ENCODE assay signal across 9 cellular contexts in the genomic region with DNA sequence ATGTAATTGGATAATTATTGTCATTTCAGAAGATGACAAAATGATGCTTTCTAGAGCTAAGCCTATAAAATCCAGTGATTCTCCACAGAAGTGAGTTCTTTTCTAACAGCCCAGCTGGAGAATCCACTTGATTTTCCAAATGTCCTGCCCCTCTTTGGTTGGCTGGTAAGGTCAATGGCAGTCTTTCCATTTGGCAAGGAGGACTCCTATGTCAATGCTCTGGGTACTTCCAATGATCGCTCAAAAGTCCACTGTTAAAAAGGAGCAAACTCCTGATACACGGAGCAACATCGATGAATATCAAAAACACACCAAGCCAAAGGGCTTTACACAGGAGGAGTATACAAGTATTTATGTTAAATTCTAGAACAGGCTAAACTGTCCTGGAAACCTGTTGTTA. TPM values are rescaled to one million over a fixed set of nuclear protein-coding genes. Genes with fewer than 3 reads are reported as not detected.
DNase-seq lines count a peak whose midpoint lies in the region; ATAC-seq and TF ChIP-seq lines count a peak whose summit lies in the region.
"Had no signal": no experiment of that assay in that cellular context is flagged by ENCODE, and none has a peak within 500 bp of the region (broad histone marks: within the 10 kb centered on the region; RNA-seq: fewer than 3 reads in every experiment).

No MANE protein-coding gene starts in this region.

- CTCF ChIA-PET in WTC11 (lab: Charles Lee): interaction anchor here (1.4 kb wide), 1 partner anchor 58 kb away, joined by 9 read pairs; a partner anchor contains a TSS

- peaks cover 21% of the 10 kb centered on the region for H3K27me3 Mint-ChIP-seq in HFFc6 (ENCODE audit: insufficient read depth)
- H3K27me3 Mint-ChIP-seq in WTC11 (ENCODE audit: low read depth): no peaks in the 10 kb centered on the region
- H3K27me3 Mint-ChIP-seq in glutamatergic neuron (ENCODE audit: unreplicated experiment): peaks cover 2% of the 10 kb centered on the region
- no peaks in the 10 kb centered on the region for H3K27me3 Mint-ChIP-seq in progenitor cell of endocrine pancreas

- TF ChIP-seq POLR2A in gastrocnemius medialis (IDR thresholded peaks at IDR 0.05): no peak

- no peak for ATAC-seq in WTC11
- no peak for ATAC-seq in gastrocnemius medialis
- no peak for ATAC-seq in HG03135 (IDR thresholded peaks at IDR 0.05; ENCODE audit: unreplicated experiment)

- peaks cover 0 to 45% of the 10 kb centered on the region in 2 donors for H3K36me3 ChIP-seq in gastrocnemius medialis

- peaks cover 8 to 10% of the 10 kb centered on the region in 2 donors for H3K4me1 ChIP-seq in gastrocnemius medialis

- H3K27ac ChIP-seq in gastrocnemius medialis: peak overlapping the region in 3 of 4 donors; percentile 5 to 31 (median 27)

- intact Hi-C loops in gastrocnemius medialis (cut with DNase I; ENCODE audit: low total_unique reads): no loop called here

- in situ Hi-C loops in gastrocnemius medialis (cut with MboI; ENCODE audit: low sequenced_read_pairs in 4 of 4): no loop called here
- in situ Hi-C loops in GM13977 (cut with MboI; ENCODE audit: low pct_unique_long_range_greater_than_20kb, low sequenced_read_pairs, unreplicated experiment): no loop called here

- H3K4me1 Mint-ChIP-seq in HFFc6 (ENCODE audit: low read depth) (peaks cover 86% of the 10 kb centered on the region), WTC11 (peaks cover 5% of the 10 kb centered on the region), glutamatergic neuron (ENCODE audit: low read depth, unreplicated experiment) (peaks cover 33% of the 10 kb centered on the region), progenitor cell of endocrine pancreas (ENCODE audit: low read depth) (peaks cover 7% of the 10 kb centered on the region)

- H3K9me3 ChIP-seq in gastrocnemius medialis: no peaks in the 10 kb centered on the region

- H3K9me3 Mint-ChIP-seq in HFFc6 (no peaks in the 10 kb centered on the region; the same call in 1 of the 2 replicates), WTC11 (no peaks in the 10 kb centered on the region), glutamatergic neuron (ENCODE audit: unreplicated experiment) (peaks cover 9% of the 10 kb centered on the region), progenitor cell of endocrine pancreas (ENCODE audit: low read depth) (no peaks in the 10 kb centered on the region)

- H3K4me3 Mint-ChIP-seq in HFFc6 (0 out of 2 replicates have a peak overlapping the region, but pooled peaks have one; percentile 25), WTC11 (no peak overlapping the region), glutamatergic neuron (ENCODE audit: unreplicated experiment) (no peak overlapping the region), progenitor cell of endocrine pancreas (ENCODE audit: low read depth) (no peak overlapping the region)

- H3K27me3 ChIP-seq in gastrocnemius medialis: no peaks in the 10 kb centered on the region

- POLR2A ChIA-PET in WTC11 (lab: Charles Lee): no interaction called here

- H3K4me3 ChIP-seq in gastrocnemius medialis: no peak overlapping the region

- H3K36me3 Mint-ChIP-seq in HFFc6 (ENCODE audit: low read depth): peaks cover 78% of the 10 kb centered on the region
- peaks cover 70% of the 10 kb centered on the region for H3K36me3 Mint-ChIP-seq in WTC11
- peaks cover 4% of the 10 kb centered on the region for H3K36me3 Mint-ChIP-seq in glutamatergic neuron (ENCODE audit: unreplicated experiment)
- peaks cover 24% of the 10 kb centered on the region for H3K36me3 Mint-ChIP-seq in progenitor cell of endocrine pancreas (ENCODE audit: insufficient read depth)

- H3K27ac Mint-ChIP-seq in HFFc6: peak overlapping the region; percentile 93
- H3K27ac Mint-ChIP-seq in WTC11: peak overlapping the region; percentile 57
- peak overlapping the region; percentile 77 for H3K27ac Mint-ChIP-seq in glutamatergic neuron (ENCODE audit: unreplicated experiment)
- no peak overlapping the region for H3K27ac Mint-ChIP-seq in progenitor cell of endocrine pancreas

- TF ChIP-seq CTCF in HFFc6 (IDR thresholded peaks at IDR 0.05): no peak
- no peak for TF ChIP-seq CTCF in WTC11 (IDR thresholded peaks at IDR 0.05)
- TF ChIP-seq CTCF in glutamatergic neuron (IDR thresholded peaks at IDR 0.05; ENCODE audit: partially characterized antibody, unreplicated experiment): no peak
- no peak for TF ChIP-seq CTCF in gastrocnemius medialis (IDR thresholded peaks at IDR 0.05 in 4 of 5, conservative IDR thresholded peaks at IDR 0.05 in 1 of 5)
- no peak for TF ChIP-seq CTCF in progenitor cell of endocrine pancreas (IDR thresholded peaks at IDR 0.05; ENCODE audit: unreplicated experiment)
- no peak for TF ChIP-seq CTCF in GM13977 (IDR thresholded peaks at IDR 0.05; ENCODE audit: extremely low read depth, insufficient read depth, missing control alignments)

- DNase-seq in HFFc6 (no peak), WTC11 (ENCODE audit: low spot score) (no peak), glutamatergic neuron (no peak), gastrocnemius medialis (no peak), progenitor cell of endocrine pancreas (ENCODE audit: low spot score, unreplicated experiment) (no peak), HPDE6-E6E7 (ENCODE audit: extremely low spot score) (no peak), GM13977 (ENCODE audit: low spot score) (no peak)
- DNase-seq: central memory CD4-positive, alpha-beta T cell had no signal

TF ChIP-seq in WTC11, 78 proteins besides CTCF, POLR2A, EP300 and RAD21 (continues in another document):
- no peak for TF ChIP-seq ETV6 (CRISPR knock-in tag; IDR thresholded peaks at IDR 0.05)
- TF ChIP-seq, protein P1, sequence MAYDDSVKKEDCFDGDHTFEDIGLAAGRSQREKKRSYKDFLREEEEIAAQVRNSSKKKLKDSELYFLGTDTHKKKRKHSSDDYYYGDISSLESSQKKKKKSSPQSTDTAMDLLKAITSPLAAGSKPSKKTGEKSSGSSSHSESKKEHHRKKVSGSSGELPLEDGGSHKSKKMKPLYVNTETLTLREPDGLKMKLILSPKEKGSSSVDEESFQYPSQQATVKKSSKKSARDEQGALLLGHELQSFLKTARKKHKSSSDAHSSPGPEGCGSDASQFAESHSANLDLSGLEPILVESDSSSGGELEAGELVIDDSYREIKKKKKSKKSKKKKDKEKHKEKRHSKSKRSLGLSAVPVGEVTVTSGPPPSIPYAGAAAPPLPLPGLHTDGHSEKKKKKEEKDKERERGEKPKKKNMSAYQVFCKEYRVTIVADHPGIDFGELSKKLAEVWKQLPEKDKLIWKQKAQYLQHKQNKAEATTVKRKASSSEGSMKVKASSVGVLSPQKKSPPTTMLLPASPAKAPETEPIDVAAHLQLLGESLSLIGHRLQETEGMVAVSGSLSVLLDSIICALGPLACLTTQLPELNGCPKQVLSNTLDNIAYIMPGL (CRISPR knock-in tag; IDR thresholded peaks at IDR 0.05): no peak
- TF ChIP-seq, protein P2, sequence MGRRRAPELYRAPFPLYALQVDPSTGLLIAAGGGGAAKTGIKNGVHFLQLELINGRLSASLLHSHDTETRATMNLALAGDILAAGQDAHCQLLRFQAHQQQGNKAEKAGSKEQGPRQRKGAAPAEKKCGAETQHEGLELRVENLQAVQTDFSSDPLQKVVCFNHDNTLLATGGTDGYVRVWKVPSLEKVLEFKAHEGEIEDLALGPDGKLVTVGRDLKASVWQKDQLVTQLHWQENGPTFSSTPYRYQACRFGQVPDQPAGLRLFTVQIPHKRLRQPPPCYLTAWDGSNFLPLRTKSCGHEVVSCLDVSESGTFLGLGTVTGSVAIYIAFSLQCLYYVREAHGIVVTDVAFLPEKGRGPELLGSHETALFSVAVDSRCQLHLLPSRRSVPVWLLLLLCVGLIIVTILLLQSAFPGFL (CRISPR knock-in tag; IDR thresholded peaks at IDR 0.05; ENCODE audit: borderline replicate concordance): no peak
- TF ChIP-seq, protein P3, sequence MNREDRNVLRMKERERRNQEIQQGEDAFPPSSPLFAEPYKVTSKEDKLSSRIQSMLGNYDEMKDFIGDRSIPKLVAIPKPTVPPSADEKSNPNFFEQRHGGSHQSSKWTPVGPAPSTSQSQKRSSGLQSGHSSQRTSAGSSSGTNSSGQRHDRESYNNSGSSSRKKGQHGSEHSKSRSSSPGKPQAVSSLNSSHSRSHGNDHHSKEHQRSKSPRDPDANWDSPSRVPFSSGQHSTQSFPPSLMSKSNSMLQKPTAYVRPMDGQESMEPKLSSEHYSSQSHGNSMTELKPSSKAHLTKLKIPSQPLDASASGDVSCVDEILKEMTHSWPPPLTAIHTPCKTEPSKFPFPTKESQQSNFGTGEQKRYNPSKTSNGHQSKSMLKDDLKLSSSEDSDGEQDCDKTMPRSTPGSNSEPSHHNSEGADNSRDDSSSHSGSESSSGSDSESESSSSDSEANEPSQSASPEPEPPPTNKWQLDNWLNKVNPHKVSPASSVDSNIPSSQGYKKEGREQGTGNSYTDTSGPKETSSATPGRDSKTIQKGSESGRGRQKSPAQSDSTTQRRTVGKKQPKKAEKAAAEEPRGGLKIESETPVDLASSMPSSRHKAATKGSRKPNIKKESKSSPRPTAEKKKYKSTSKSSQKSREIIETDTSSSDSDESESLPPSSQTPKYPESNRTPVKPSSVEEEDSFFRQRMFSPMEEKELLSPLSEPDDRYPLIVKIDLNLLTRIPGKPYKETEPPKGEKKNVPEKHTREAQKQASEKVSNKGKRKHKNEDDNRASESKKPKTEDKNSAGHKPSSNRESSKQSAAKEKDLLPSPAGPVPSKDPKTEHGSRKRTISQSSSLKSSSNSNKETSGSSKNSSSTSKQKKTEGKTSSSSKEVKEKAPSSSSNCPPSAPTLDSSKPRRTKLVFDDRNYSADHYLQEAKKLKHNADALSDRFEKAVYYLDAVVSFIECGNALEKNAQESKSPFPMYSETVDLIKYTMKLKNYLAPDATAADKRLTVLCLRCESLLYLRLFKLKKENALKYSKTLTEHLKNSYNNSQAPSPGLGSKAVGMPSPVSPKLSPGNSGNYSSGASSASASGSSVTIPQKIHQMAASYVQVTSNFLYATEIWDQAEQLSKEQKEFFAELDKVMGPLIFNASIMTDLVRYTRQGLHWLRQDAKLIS (CRISPR knock-in tag; IDR thresholded peaks at IDR 0.05; ENCODE audit: borderline replicate concordance): no peak
- TF ChIP-seq, protein P4, sequence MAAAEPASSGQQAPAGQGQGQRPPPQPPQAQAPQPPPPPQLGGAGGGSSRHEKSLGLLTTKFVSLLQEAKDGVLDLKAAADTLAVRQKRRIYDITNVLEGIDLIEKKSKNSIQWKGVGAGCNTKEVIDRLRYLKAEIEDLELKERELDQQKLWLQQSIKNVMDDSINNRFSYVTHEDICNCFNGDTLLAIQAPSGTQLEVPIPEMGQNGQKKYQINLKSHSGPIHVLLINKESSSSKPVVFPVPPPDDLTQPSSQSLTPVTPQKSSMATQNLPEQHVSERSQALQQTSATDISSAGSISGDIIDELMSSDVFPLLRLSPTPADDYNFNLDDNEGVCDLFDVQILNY (CRISPR knock-in tag; IDR thresholded peaks at IDR 0.05): no peak
- TF ChIP-seq FOXP1 (CRISPR knock-in tag; IDR thresholded peaks at IDR 0.05; ENCODE audit: borderline replicate concordance): no peak
- no peak for TF ChIP-seq NFATC4 (CRISPR knock-in tag; IDR thresholded peaks at IDR 0.05)
- TF ChIP-seq NR3C1 (CRISPR knock-in tag; conservative IDR thresholded peaks at IDR 0.05; ENCODE audit: low read depth): no peak

RNA-seq across cellular contexts. Expression of a gene that starts 57.8 kb away (rescaled TPM):
- 10 to 100 TPM; 59.0 to 79.2 (median 62.8) TPM for total RNA-seq in HFFc6 (2021; fragmentation: NEBNext Ultra II Directional; extraction: Animal tissue kit (Norgen Biotek cat#: 25700))
- total RNA-seq in WTC11 (2021) (12.2 to 17.6 TPM (median 15.1 TPM) in 3 replicates), glutamatergic neuron (ENCODE audit: unreplicated experiment) (26.8 TPM), gastrocnemius medialis (10 to 100 TPM; 19.7 to 22.3 (median 21.4) TPM), progenitor cell of endocrine pancreas (23.0 and 23.9 TPM in 2 replicates)
